Comparison of ENCODE assay signal across 8 cellular contexts in genomic region chr5:95821110-95822021, GRCh38. TPM values are rescaled to one million over a fixed set of nuclear protein-coding genes. Genes with fewer than 3 reads are reported as not detected.
A peak's percentile ranks its signal among the peaks of the same experiment; 100 is the strongest.
DNase-seq lines count a peak whose midpoint lies in the region; ATAC-seq and TF ChIP-seq lines count a peak whose summit lies in the region.

No MANE protein-coding gene starts in this region.

- H3K27ac ChIP-seq in SU-DHL-6 (ENCODE audit: low read depth, low read length) (peak overlapping the region; percentile 32), smooth muscle cell (ENCODE audit: low read depth) (peak overlapping the region; percentile 96)

- H3K27me3 ChIP-seq in SU-DHL-6 (ENCODE audit: low read length): no peaks in the 10 kb centered on the region
- H3K27me3 ChIP-seq in smooth muscle cell (ENCODE audit: low read depth): no peaks in the 10 kb centered on the region

- ATAC-seq in GM21723 (IDR thresholded peaks at IDR 0.05; ENCODE audit: unreplicated experiment): peak; percentile 30

- peak overlapping the region; percentile 76 for H3K4me2 ChIP-seq in SU-DHL-6 (ENCODE audit: low read depth, low read length, poor library complexity, severe bottlenecking)
- peak overlapping the region; percentile 88 for H3K4me2 ChIP-seq in smooth muscle cell

- H3K36me3 ChIP-seq in SU-DHL-6 (ENCODE audit: low read length): no peaks in the 10 kb centered on the region
- no peaks in the 10 kb centered on the region for H3K36me3 ChIP-seq in smooth muscle cell (ENCODE audit: low read depth)

- H4K20me1 ChIP-seq in SU-DHL-6 (ENCODE audit: low read depth, low read length) (no peaks in the 10 kb centered on the region), smooth muscle cell (ENCODE audit: low read depth) (peaks cover 48% of the 10 kb centered on the region)

- H3K4me3 ChIP-seq in AG10803 (ENCODE audit: low read length) (peak overlapping the region; percentile 95), SU-DHL-6 (ENCODE audit: insufficient read depth, low read length, poor library complexity, severe bottlenecking) (peak overlapping the region; percentile 81), fibroblast of villous mesenchyme (ENCODE audit: low read depth, low read length) (peak overlapping the region; percentile 90), smooth muscle cell (peak overlapping the region; percentile 78)

- H2AFZ ChIP-seq in SU-DHL-6 (ENCODE audit: low read depth, low read length, severe bottlenecking): peak overlapping the region; percentile 83
- H2AFZ ChIP-seq in smooth muscle cell (ENCODE audit: low read depth): peak overlapping the region; percentile 70

- no peaks in the 10 kb centered on the region for H3K9me3 ChIP-seq in SU-DHL-6 (ENCODE audit: insufficient read depth, low read length)
- H3K9me3 ChIP-seq in smooth muscle cell (replicated peaks; ENCODE audit: low read depth): no peaks in the 10 kb centered on the region

- no peaks in the 10 kb centered on the region for H3K9me2 ChIP-seq in SU-DHL-6 (replicated peaks; ENCODE audit: insufficient read depth, low read length)

- peaks cover 30% of the 10 kb centered on the region for H3K4me1 ChIP-seq in smooth muscle cell (ENCODE audit: low read depth)

- no peak for DNase-seq in AG10803 (ENCODE audit: low read depth)
- no peak for DNase-seq in fibroblast of villous mesenchyme (ENCODE audit: low read depth)
- DNase-seq in smooth muscle cell (lab: John Stamatoyannopoulos, UW; ENCODE audit: unreplicated experiment): no peak
- DNase-seq in iPS-NIHi11 (ENCODE audit: low spot score): no peak
- no peak for DNase-seq in NCI-H446 (lab: John Stamatoyannopoulos, UW)
- no peak for DNase-seq in NCI-H446 treated with DMSO at 0.1 percent for 48 hours (lab: John Stamatoyannopoulos, UW)

- 63% methylated on average over 9 of the region's 9 CpGs for WGBS in smooth muscle cell (ENCODE audit: low lambda C conversion rate)

- H3K79me2 ChIP-seq in SU-DHL-6 (ENCODE audit: insufficient read depth, low read length) (no peaks in the 10 kb centered on the region), smooth muscle cell (ENCODE audit: low read depth) (peaks cover 41% of the 10 kb centered on the region)

- H3K9ac ChIP-seq in SU-DHL-6 (ENCODE audit: low read length): peak overlapping the region; percentile 55
- peak overlapping the region; percentile 81 for H3K9ac ChIP-seq in smooth muscle cell (ENCODE audit: low read depth)

- no peak for TF ChIP-seq CTCF in AG10803 (conservative IDR thresholded peaks at IDR 0.05; ENCODE audit: low read length)
- no peak for TF ChIP-seq CTCF in SU-DHL-6 (IDR thresholded peaks at IDR 0.05; ENCODE audit: insufficient read depth, low read length, poor library complexity, severe bottlenecking)
- no peak for TF ChIP-seq CTCF in fibroblast of villous mesenchyme (IDR thresholded peaks at IDR 0.05; ENCODE audit: insufficient read depth, low read depth, low read length)
- TF ChIP-seq CTCF in smooth muscle cell (IDR thresholded peaks at IDR 0.05; ENCODE audit: borderline replicate concordance, insufficient read depth, poor library complexity, severe bottlenecking): no peak

- H3F3A ChIP-seq in SU-DHL-6 (ENCODE audit: insufficient read depth): 0 out of 2 replicates have a peak, but pooled peaks cover 3% of the 10 kb centered on the region
- H3F3A ChIP-seq in smooth muscle cell (ENCODE audit: low read depth): peaks cover 21% of the 10 kb centered on the region

RNA-seq across cellular contexts. Expression of gene GLRX, which starts 1.2 kb away (rescaled TPM):
- total RNA-seq in fibroblast of villous mesenchyme (152 and 437 TPM in 2 replicates), smooth muscle cell (50.8 and 81.2 TPM in 2 replicates)
- polyA plus RNA-seq in smooth muscle cell: 87.7 and 95.7 TPM in 2 replicates
